Comparison of ENCODE assay signal across 19 cellular contexts in genomic region chr1:13830616-13831280, GRCh38.
DNase-seq lines count a peak whose midpoint lies in the region; ATAC-seq and TF ChIP-seq lines count a peak whose summit lies in the region.
"Had no signal": no experiment of that assay in that cellular context is flagged by ENCODE, and none has a peak within 500 bp of the region (broad histone marks: within the 10 kb centered on the region; RNA-seq: fewer than 3 reads in every experiment).

No MANE protein-coding gene starts in this region.

- peak; percentile 74 for ATAC-seq in Right ventricle myocardium inferior
- ATAC-seq in GM18517 (IDR thresholded peaks at IDR 0.05; ENCODE audit: unreplicated experiment), result no peak
- ATAC-seq in GM21447 (IDR thresholded peaks at IDR 0.05; ENCODE audit: unreplicated experiment), result no peak
- ATAC-seq in HG03520 (IDR thresholded peaks at IDR 0.05; ENCODE audit: unreplicated experiment), result no peak
- ATAC-seq: body of pancreas; effector memory CD8-positive, alpha-beta T cell; esophagus mucosa had no signal

- peak; percentile 80 for DNase-seq in Right ventricle myocardium inferior (ENCODE audit: missing footprints)
- no peak for DNase-seq in cardiac septum (ENCODE audit: low spot score)
- peak; percentile 24 for DNase-seq in cerebellar cortex (ENCODE audit: low spot score)
- DNase-seq in left kidney (ENCODE audit: low read depth, low spot score), result peak; percentile 41
- DNase-seq in transverse colon, result no peak
- DNase-seq: ACHN; activated effector memory CD4-positive, alpha-beta T cell treated with Interleukin-2 at 50 U/mL for 16 hours; body of pancreas; Calu3; effector memory CD8-positive, alpha-beta T cell; GOT3; NCI-H1694 treated with DMSO at 0.1 percent for 48 hours; NCI-H446 had no signal

- no peaks in the 10 kb centered on the region for H3K9me3 ChIP-seq in transverse colon
- H3K9me3 ChIP-seq: body of pancreas had no signal

- no peak for TF ChIP-seq POLR2A in transverse colon (IDR thresholded peaks at IDR 0.05)

- WGBS in transverse colon (ENCODE audit: low coverage in 1 of 2), 2 donors, result 29 to 56% methylated on average over 1 to 6 of the region's 6 CpGs

- peaks cover 4% of the 10 kb centered on the region for H3K27me3 ChIP-seq in transverse colon
- H3K27me3 ChIP-seq: body of pancreas had no signal

- H3K4me3 ChIP-seq in transverse colon, result no peak overlapping the region
- H3K4me3 ChIP-seq: body of pancreas, SK-N-MC had no signal

- intact Hi-C loops in Right ventricle myocardium inferior (cut with DNase I), result no loop called here
- intact Hi-C loops in cardiac septum (cut with DNase I), result no loop called here
- intact Hi-C loops in transverse colon (cut with DNase I; ENCODE audit: low total_unique reads), result no loop called here

- no peak for TF ChIP-seq EP300 in transverse colon (IDR thresholded peaks at IDR 0.05; ENCODE audit: low read depth)

- peaks cover 0 to 26% (median 19%) of the 10 kb centered on the region in 4 donors for H3K4me1 ChIP-seq in transverse colon

- H3K27ac ChIP-seq in transverse colon, result peak overlapping the region in 1 of 4 donors; percentile 36
- H3K27ac ChIP-seq: body of pancreas, C4-2B, SK-N-MC had no signal

- H3K36me3 ChIP-seq in transverse colon, result no peaks in the 10 kb centered on the region

- no peak for TF ChIP-seq CTCF in transverse colon (IDR thresholded peaks at IDR 0.05)

- in situ Hi-C loops in transverse colon (cut with MboI; ENCODE audit: low pct_ligation_motif_present in 1 of 4, low pct_unique_long_range_greater_than_20kb in 1 of 4, low sequenced_read_pairs in 3 of 4), result loop anchor here in 2 of 4 donors (10.0 kb wide), 1 partner anchor 124 kb away; no protein-coding TSS in a partner anchor

Comparison
In these comparisons a context has a peak if more than half of its experiments do, and no peak if none do; other contexts are left out.
1. DNase-seq: peak in Right ventricle myocardium inferior (single experiment), cerebellar cortex (single experiment) and left kidney (single experiment); none in cardiac septum (single experiment) and transverse colon (single experiment).